Comparison of ENCODE assay signal across 21 cellular contexts in the genomic region with DNA sequence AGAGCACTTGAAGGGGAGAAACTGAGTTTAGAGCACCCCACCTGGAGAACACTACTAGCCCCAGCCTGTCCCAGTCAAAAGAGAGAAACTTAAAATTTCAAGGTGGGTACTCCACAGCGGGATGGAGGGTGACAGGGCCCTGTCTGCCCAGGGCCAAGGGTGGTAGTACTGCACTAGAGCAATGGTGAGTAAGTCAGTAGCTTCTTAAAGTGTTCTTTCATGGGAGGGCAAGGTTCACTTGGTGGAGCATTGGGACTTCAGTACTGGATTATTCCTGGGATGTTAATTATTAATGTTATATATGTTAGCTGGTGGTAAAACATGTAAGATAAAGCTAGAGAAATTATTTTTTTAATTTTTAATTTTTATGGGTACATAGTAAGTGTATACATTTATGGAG. TPM values are rescaled to one million over a fixed set of nuclear protein-coding genes. Genes with fewer than 3 reads are reported as not detected.
DNase-seq lines count a peak whose midpoint lies in the region; ATAC-seq, FAIRE-seq and TF ChIP-seq lines count a peak whose summit lies in the region.
"Had no signal": no experiment of that assay in that cellular context is flagged by ENCODE, and none has a peak within 500 bp of the region (broad histone marks: within the 10 kb centered on the region; RNA-seq: fewer than 3 reads in every experiment).

No MANE protein-coding gene starts in this region.

- WGBS in hepatocyte (ENCODE audit: low lambda C conversion rate, missing lambda C conversion rate) = 81% methylated on average over 1 of the region's 1 CpG

- H3K4me3 Mint-ChIP-seq in osteocyte (ENCODE audit: unreplicated experiment) = no peak overlapping the region
- H3K4me3 Mint-ChIP-seq: B cell, CD14-positive monocyte had no signal

- no peak overlapping the region for H3K4me2 ChIP-seq in hepatocyte

- FAIRE-seq in frontal cortex (lab: Jason Lieb, UNC) = no peak
- FAIRE-seq: D721Med, GM19239, K562 had no signal

- H3K9me3 Mint-ChIP-seq in osteocyte (ENCODE audit: unreplicated experiment) = peaks cover 4% of the 10 kb centered on the region

- peaks cover 24% of the 10 kb centered on the region for H3K4me1 ChIP-seq in ACC112 (ENCODE audit: control insufficient read depth, insufficient read depth, low read length, unreplicated experiment)
- H3K4me1 ChIP-seq in hepatocyte (ENCODE audit: insufficient read depth) = peaks cover 3% of the 10 kb centered on the region

- H2AFZ ChIP-seq in ACC112 (ENCODE audit: low read length, unreplicated experiment) = no peak overlapping the region
- H2AFZ ChIP-seq in hepatocyte = no peak overlapping the region

- H3K9me3 ChIP-seq in hepatocyte (ENCODE audit: low read depth) = no peaks in the 10 kb centered on the region
- H3K9me3 ChIP-seq: SJSA1 had no signal

- no peak overlapping the region for H3K27ac Mint-ChIP-seq in osteocyte (ENCODE audit: unreplicated experiment)
- H3K27ac Mint-ChIP-seq: B cell, CD14-positive monocyte had no signal

- no peak overlapping the region for H3K4me3 ChIP-seq in ACC112 (ENCODE audit: low read depth, low read length)
- no peak overlapping the region for H3K4me3 ChIP-seq in hepatocyte
- H3K4me3 ChIP-seq: K562, SJSA1 had no signal

- H3K79me2 ChIP-seq in ACC112 (ENCODE audit: control insufficient read depth, insufficient read depth, low read length, unreplicated experiment) = no peaks in the 10 kb centered on the region
- H3K79me2 ChIP-seq in hepatocyte = no peaks in the 10 kb centered on the region

- H3K4me1 Mint-ChIP-seq in osteocyte (ENCODE audit: unreplicated experiment) = no peaks in the 10 kb centered on the region
- H3K4me1 Mint-ChIP-seq: B cell had no signal

- DNase-seq in LoVo (ENCODE audit: low spot score) (peak; percentile 38), hepatocyte (ENCODE audit: low spot score) (peak; percentile 43), osteocyte (ENCODE audit: extremely low spot score, unreplicated experiment) (peak; percentile 30), frontal cortex (ENCODE audit: low spot score in 2 of 2) (no peak)
- DNase-seq in NK-92 treated with Interleukin-12 subunit alpha and Interleukin-12 subunit beta, amount 100 ng/mL, for 24 hours (lab: John Stamatoyannopoulos, UW) = no peak
- DNase-seq: NCI-H1092 treated with DMSO at 0.1 percent for 48 hours, NCI-H1436 treated with DMSO at 0.1 percent for 48 hours, NCI-H1930, NCI-H345, NCI-H524, NCI-H774 had no signal

- no peak for TF ChIP-seq CTCF in hepatocyte (IDR thresholded peaks at IDR 0.05; ENCODE audit: poor library complexity)
- TF ChIP-seq CTCF in osteocyte (IDR thresholded peaks at IDR 0.05) = no peak

- H4K20me1 ChIP-seq in hepatocyte (ENCODE audit: insufficient read depth, poor library complexity, severe bottlenecking) = no peaks in the 10 kb centered on the region

- no peaks in the 10 kb centered on the region for H3K36me3 Mint-ChIP-seq in osteocyte (ENCODE audit: unreplicated experiment)
- H3K36me3 Mint-ChIP-seq: CD14-positive monocyte had no signal

- H3K27me3 Mint-ChIP-seq in osteocyte (ENCODE audit: unreplicated experiment) = peaks cover 5% of the 10 kb centered on the region

- H3K36me3 ChIP-seq in ACC112 (ENCODE audit: insufficient read depth, low read length) (no peaks in the 10 kb centered on the region), hepatocyte (replicated peaks; ENCODE audit: insufficient read depth, low read depth) (no peaks in the 10 kb centered on the region)
- H3K36me3 ChIP-seq: SJSA1 had no signal

- ATAC-seq in GM21447 (IDR thresholded peaks at IDR 0.05; ENCODE audit: unreplicated experiment) (no peak), HG02642 (IDR thresholded peaks at IDR 0.05; ENCODE audit: poor library complexity, unreplicated experiment) (no peak)
- ATAC-seq: Right ventricle myocardium inferior had no signal

- H3K27me3 ChIP-seq in ACC112 (ENCODE audit: insufficient read depth, low read length) (no peaks in the 10 kb centered on the region), hepatocyte (no peaks in the 10 kb centered on the region)
- H3K27me3 ChIP-seq: SJSA1 had no signal

- H3K27ac ChIP-seq in ACC112 (ENCODE audit: low read depth, low read length) (peak overlapping the region; percentile 82), hepatocyte (peak overlapping the region; percentile 78)
- H3K27ac ChIP-seq: SJSA1 had no signal

- no peaks in the 10 kb centered on the region for H3K9me2 ChIP-seq in hepatocyte (replicated peaks; ENCODE audit: insufficient read depth)

RNA-seq across cellular contexts. Expression of a gene that starts 28.5 kb away (rescaled TPM):
- total RNA-seq in hepatocyte (6.6 and 11.7 TPM in 2 replicates), osteocyte (0.76 and 0.91 TPM in 2 replicates), frontal cortex (4.9 TPM)
- polyA plus RNA-seq in hepatocyte = 9.3 and 13.5 TPM in 2 replicates

Comparison
In these comparisons a context has a peak if more than half of its experiments do, and no peak if none do; other contexts are left out.
1. DNase-seq: peak in LoVo (single experiment), hepatocyte (single experiment) and osteocyte (single experiment); none in NK-92 treated with Interleukin-12 subunit alpha and Interleukin-12 subunit beta, amount 100 ng/mL, for 24 hours (single experiment) and frontal cortex (0 of 2).